16 cellular contexts compared by ENCODE assay signal in the genomic region with DNA sequence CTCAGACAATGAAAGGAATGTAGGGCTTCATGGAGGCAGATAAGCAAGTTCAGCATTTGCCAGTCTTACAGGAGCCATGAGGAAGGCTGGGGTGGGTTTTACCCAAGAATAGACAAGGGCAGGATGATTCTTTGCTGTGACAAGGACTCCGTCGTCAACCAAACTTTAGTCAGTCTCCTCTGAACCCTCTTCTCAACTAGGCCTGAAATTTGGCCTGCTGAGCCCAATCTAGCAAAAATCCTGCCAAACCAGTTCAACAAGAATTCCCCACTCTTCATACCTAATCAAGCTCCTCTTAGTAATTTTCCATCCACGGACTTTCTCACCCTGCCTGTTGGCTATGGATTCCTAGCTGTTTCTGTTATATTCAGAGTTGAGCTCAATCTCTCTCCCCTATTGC.
DNase-seq lines count a peak whose midpoint lies in the region; FAIRE-seq and TF ChIP-seq lines count a peak whose summit lies in the region.
"Had no signal": no experiment of that assay in that cellular context is flagged by ENCODE, and none has a peak within 500 bp of the region (broad histone marks: within the 10 kb centered on the region; RNA-seq: fewer than 3 reads in every experiment).

No MANE protein-coding gene starts in this region.

- no peak overlapping the region for H3K14ac ChIP-seq in H1 (ENCODE audit: insufficient read length)

- peak overlapping the region; percentile 70 for H2AFZ ChIP-seq in H1 (ENCODE audit: low read length)

- H4K5ac ChIP-seq in H1 (ENCODE audit: insufficient read length, low read depth, low read length) = peak overlapping the region; percentile 85

- H3K9ac ChIP-seq in H1 (replicated peaks in 1 of 4; ENCODE audit: extremely low read depth in 1 of 4, low read depth in 3 of 4, low read length in 3 of 4) = peak overlapping the region in 2 of 4 experiments; percentile 6 to 55; a peak in 3 of 7 replicates

- H3K23me2 ChIP-seq in H1 (ENCODE audit: low read depth, low read length) = no peaks in the 10 kb centered on the region

- H2BK12ac ChIP-seq in H1 (ENCODE audit: low read depth, low read length) = peak overlapping the region; percentile 96

- peak overlapping the region; percentile 3 for H3K56ac ChIP-seq in H1 (replicated peaks; ENCODE audit: insufficient read length, low read depth, low read length)

- no peak overlapping the region for H4K8ac ChIP-seq in H1 (ENCODE audit: extremely low read depth, insufficient read depth, low read length)

- 32% methylated on average over 3 of the region's 3 CpGs; no CpG with 5 or more reads in 1 of the 2 experiments for WGBS in H1 (ENCODE audit: extremely low coverage in 1 of 2, insufficient coverage in 1 of 2, insufficient read length in 1 of 2, insufficient replicate concordance in 2 of 2, low coverage in 1 of 2, low lambda C conversion rate in 2 of 2, missing lambda C conversion rate in 1 of 2), 2 experiments
- 21 to 77% methylated on average over 3 of the region's 3 CpGs for WGBS in sigmoid colon, 2 donors

- POLR2A ChIA-PET in H1 (lab: Charles Lee; ENCODE audit: partially characterized antibody) = interaction anchor here (0.7 to 1.5 kb wide), 3 partner anchors 10 to 21 kb away, joined by 3 to 6 read pairs (median 4); no protein-coding TSS in a partner anchor

- peaks cover 2 to 23% (median 14%) of the 10 kb centered on the region in 4 experiments; a peak in 6 of 7 replicates for H3K4me1 ChIP-seq in H1 (replicated peaks in 1 of 4; ENCODE audit: control insufficient read depth in 3 of 4, insufficient read depth in 4 of 4, low read length in 3 of 4)
- H3K4me1 ChIP-seq in sigmoid colon = no peaks in the 10 kb centered on the region

- no peaks in the 10 kb centered on the region for H3K27me3 ChIP-seq in H1 (replicated peaks in 1 of 4; ENCODE audit: control insufficient read depth in 3 of 4, extremely low read depth in 1 of 4, insufficient read depth in 3 of 4, low read length in 3 of 4)
- no peaks in the 10 kb centered on the region for H3K27me3 ChIP-seq in sigmoid colon
- no peaks in the 10 kb centered on the region for H3K27me3 ChIP-seq in WERI-Rb-1 (ENCODE audit: insufficient read depth, low read depth, severe bottlenecking)

- H3K18ac ChIP-seq in H1 (ENCODE audit: extremely low read depth, low read length) = peak overlapping the region; percentile 97

- no peak overlapping the region for H2BK15ac ChIP-seq in H1 (ENCODE audit: low read length)

- H2BK5ac ChIP-seq in H1 (ENCODE audit: low read depth, low read length) = peak overlapping the region; percentile 95

- H2BK120ac ChIP-seq in H1 (replicated peaks; ENCODE audit: low read depth, low read length) = peak overlapping the region; percentile 85

- H3K9me3 Mint-ChIP-seq in mesothelial cell of epicardium = no peaks in the 10 kb centered on the region
- H3K9me3 Mint-ChIP-seq: effector memory CD8-positive, alpha-beta T cell; stimulated activated naive CD8-positive, alpha-beta T cell treated with anti-CD3 and anti-CD28 coated beads, Interleukin-15, Interleukin-2, amounts not matched to agents 100 ng/mL and 50 ng/mL, for 24 hours had no signal

- H3K79me1 ChIP-seq in H1 (ENCODE audit: low read depth, low read length) = no peaks in the 10 kb centered on the region

- H2BK20ac ChIP-seq in H1 (ENCODE audit: low read length) = peak overlapping the region; percentile 88

- H3K4me1 Mint-ChIP-seq in mesothelial cell of epicardium = peaks cover 65% of the 10 kb centered on the region

- H3K27ac ChIP-seq in H1 (ENCODE audit: low read depth, low read length) (peak overlapping the region; percentile 76), sigmoid colon (no peak overlapping the region), WERI-Rb-1 (no peak overlapping the region)

- no peak for TF ChIP-seq CTCF in H1 (IDR thresholded peaks at IDR 0.05; ENCODE audit: control extremely low read depth in 1 of 3, insufficient read depth in 1 of 3, low read depth in 1 of 3, low read length in 3 of 3)
- TF ChIP-seq CTCF in mesothelial cell of epicardium (IDR thresholded peaks at IDR 0.05; ENCODE audit: unreplicated experiment) = no peak
- no peak for TF ChIP-seq CTCF in sigmoid colon (IDR thresholded peaks at IDR 0.05)
- TF ChIP-seq CTCF in WERI-Rb-1 (IDR thresholded peaks at IDR 0.05; ENCODE audit: low read depth, low read length) = no peak

- peak in 1 of 2 experiments; percentile 10; a peak in 1 of 4 replicates for TF ChIP-seq RAD21 in H1 (IDR thresholded peaks at IDR 0.05 in 1 of 2, conservative IDR thresholded peaks at IDR 0.05 in 1 of 2; ENCODE audit: low read depth in 2 of 2, low read length in 2 of 2)

- H4K91ac ChIP-seq in H1 (replicated peaks; ENCODE audit: insufficient read length, low read length) = peak overlapping the region; percentile 41

- peak in 1 of 2 experiments; percentile 90; a peak in 1 of 3 replicates for TF ChIP-seq EP300 in H1 (IDR thresholded peaks at IDR 0.05; ENCODE audit: borderline replicate concordance in 1 of 2, low read depth in 2 of 2, low read length in 2 of 2)
- TF ChIP-seq EP300 in sigmoid colon (IDR thresholded peaks at IDR 0.05) = no peak

- TF ChIP-seq POLR2A in H1 (IDR thresholded peaks at IDR 0.05; ENCODE audit: control extremely low read depth in 1 of 2, low read depth in 2 of 2, low read length in 2 of 2) = peak in 1 of 2 experiments; percentile 84; a peak in 2 of 3 replicates
- TF ChIP-seq POLR2A in sigmoid colon (IDR thresholded peaks at IDR 0.05) = no peak

- peak overlapping the region; percentile 86 for H3K27ac Mint-ChIP-seq in mesothelial cell of epicardium
- H3K27ac Mint-ChIP-seq: effector memory CD8-positive, alpha-beta T cell; stimulated activated naive CD8-positive, alpha-beta T cell treated with anti-CD3 and anti-CD28 coated beads, Interleukin-15, Interleukin-2, amounts not matched to agents 100 ng/mL and 50 ng/mL, for 24 hours had no signal

- H2AK5ac ChIP-seq in H1 (ENCODE audit: low read depth, low read length) = 0 out of 2 replicates have a peak overlapping the region, but pooled peaks have one; percentile 1

- CTCF ChIA-PET in H1 (lab: Charles Lee; ENCODE audit: partially characterized antibody) = interaction anchor here (1.6 to 2.1 kb wide), 2 partner anchors 22 to 44 kb away, joined by 6 to 7 read pairs; no protein-coding TSS in a partner anchor

- H3K36me3 ChIP-seq in H1 (ENCODE audit: control insufficient read depth in 2 of 4, insufficient read depth in 4 of 4, low read length in 3 of 4) (no peaks in the 10 kb centered on the region), sigmoid colon (no peaks in the 10 kb centered on the region), WERI-Rb-1 (no peaks in the 10 kb centered on the region)

- intact Hi-C loops in sigmoid colon (cut with DNase I) = no loop called here

- H4K20me1 ChIP-seq in H1 (replicated peaks in 1 of 2; ENCODE audit: control insufficient read depth in 1 of 2, insufficient read depth in 2 of 2, low read length in 2 of 2) = no peaks in the 10 kb centered on the region

- no peaks in the 10 kb centered on the region for H3K79me2 ChIP-seq in H1 (ENCODE audit: control insufficient read depth in 1 of 2, insufficient read depth in 2 of 2, low read length in 2 of 2)

- peak; percentile 52 for DNase-seq in DMS79 (lab: John Stamatoyannopoulos, UW)
- peak; percentile 87 for DNase-seq in NCI-H2029 treated with DMSO at 0.1 percent for 48 hours (lab: John Stamatoyannopoulos, UW)
- peak; percentile 33 to 54 for DNase-seq in H1 (ENCODE audit: low read depth in 1 of 2, low spot score in 2 of 2)
- DNase-seq in mesothelial cell of epicardium (ENCODE audit: low spot score in 2 of 2, unreplicated experiment in 2 of 2) = no peak
- no peak for DNase-seq in sigmoid colon
- DNase-seq in activated gamma-delta T cell treated with Interleukin-2 at 50 U/mL for 16 hours = no peak
- DNase-seq in WERI-Rb-1 = no peak
- no peak for DNase-seq in amniotic stem cell (lab: John Stamatoyannopoulos, UW)
- DNase-seq: activated CD4-positive, alpha-beta T cell treated with anti-CD3 and anti-CD28 coated beads, Interleukin-2, amount 50 U/mL, for 48 hours; activated effector memory CD4-positive, alpha-beta T cell treated with anti-CD3 and anti-CD28 coated beads, Interleukin-2, amount 50 U/mL, for 16 hours; effector memory CD8-positive, alpha-beta T cell; glutamatergic neuron; NCI-H187 treated with DMSO at 0.1 percent for 48 hours had no signal

- no peak overlapping the region for H3K4me3 Mint-ChIP-seq in mesothelial cell of epicardium
- H3K4me3 Mint-ChIP-seq: brain; effector memory CD8-positive, alpha-beta T cell; stimulated activated naive CD8-positive, alpha-beta T cell treated with anti-CD3 and anti-CD28 coated beads, Interleukin-15, Interleukin-2, amounts not matched to agents 100 ng/mL and 50 ng/mL, for 24 hours had no signal

- peaks cover 5% of the 10 kb centered on the region for H3K36me3 Mint-ChIP-seq in mesothelial cell of epicardium
- H3K36me3 Mint-ChIP-seq: brain had no signal

- H3K27me3 Mint-ChIP-seq in mesothelial cell of epicardium (ENCODE audit: low read depth) = no peaks in the 10 kb centered on the region
- H3K27me3 Mint-ChIP-seq: stimulated activated naive CD8-positive, alpha-beta T cell treated with anti-CD3 and anti-CD28 coated beads, Interleukin-15, Interleukin-2, amounts not matched to agents 100 ng/mL and 50 ng/mL, for 24 hours had no signal

- no peaks in the 10 kb centered on the region for H3K9me3 ChIP-seq in H1 (ENCODE audit: insufficient read depth in 2 of 2, low read depth in 1 of 2, low read length in 1 of 2)
- H3K9me3 ChIP-seq in sigmoid colon = no peaks in the 10 kb centered on the region
- no peaks in the 10 kb centered on the region for H3K9me3 ChIP-seq in WERI-Rb-1 (ENCODE audit: severe bottlenecking)

- H3K4me2 ChIP-seq in H1 (ENCODE audit: insufficient read depth in 1 of 2, low read depth in 2 of 2, low read length in 2 of 2) = peak overlapping the region; percentile 59 to 72

- H3K4ac ChIP-seq in H1 (replicated peaks; ENCODE audit: insufficient read length, low read depth, low read length) = peak overlapping the region; percentile 4

- peak; percentile 95 for FAIRE-seq in H1 (lab: Jason Lieb, UNC)
- FAIRE-seq: H54 had no signal

- peak overlapping the region in 3 of 4 experiments; percentile 11 to 40 (median 22); a peak in 2 of 8 replicates for H3K4me3 ChIP-seq in H1 (ENCODE audit: extremely low read depth in 1 of 4, insufficient read depth in 2 of 4, low read depth in 3 of 4, low read length in 4 of 4)
- H3K4me3 ChIP-seq in sigmoid colon = no peak overlapping the region
- no peak overlapping the region for H3K4me3 ChIP-seq in WERI-Rb-1 (ENCODE audit: low read depth, low read length)

- no peak overlapping the region for H3K23ac ChIP-seq in H1 (ENCODE audit: insufficient read length)

TF ChIP-seq in H1, 55 proteins besides CTCF, POLR2A, EP300 and RAD21 (continues in another document):
- peak; percentile 59 for TF ChIP-seq NANOG (IDR thresholded peaks at IDR 0.05; ENCODE audit: insufficient read depth, low read depth, low read length, poor library complexity, severe bottlenecking)
- no peak for TF ChIP-seq GABPA (IDR thresholded peaks at IDR 0.05; ENCODE audit: borderline replicate concordance, insufficient read depth, low read length)
- TF ChIP-seq SP4 (IDR thresholded peaks at IDR 0.05; ENCODE audit: low read length) = no peak
- TF ChIP-seq KDM5A (IDR thresholded peaks at IDR 0.05; ENCODE audit: low read length) = no peak
- TF ChIP-seq POLR2AphosphoS5 (IDR thresholded peaks at IDR 0.05; ENCODE audit: low read depth, low read length) = no peak
- TF ChIP-seq SP1 (IDR thresholded peaks at IDR 0.05; ENCODE audit: low read depth, low read length) = peak; percentile 98
- no peak for TF ChIP-seq JUN (IDR thresholded peaks at IDR 0.05; ENCODE audit: low read depth, low read length)

Comparison
In these comparisons a context has a peak if more than half of its experiments do, and no peak if none do; other contexts are left out.
1. DNase-seq: peak in DMS79 (single experiment), NCI-H2029 treated with DMSO at 0.1 percent for 48 hours (single experiment) and H1 (2 of 2); none in mesothelial cell of epicardium (0 of 2), sigmoid colon (single experiment), activated gamma-delta T cell treated with Interleukin-2 at 50 U/mL for 16 hours (single experiment), WERI-Rb-1 (single experiment) and amniotic stem cell (single experiment).
2. H3K4me3 ChIP-seq: peak in H1 (3 of 4); none in sigmoid colon (0 of 4) and WERI-Rb-1 (single experiment).